ENCODE assay signal across 16 cellular contexts in the genomic region with DNA sequence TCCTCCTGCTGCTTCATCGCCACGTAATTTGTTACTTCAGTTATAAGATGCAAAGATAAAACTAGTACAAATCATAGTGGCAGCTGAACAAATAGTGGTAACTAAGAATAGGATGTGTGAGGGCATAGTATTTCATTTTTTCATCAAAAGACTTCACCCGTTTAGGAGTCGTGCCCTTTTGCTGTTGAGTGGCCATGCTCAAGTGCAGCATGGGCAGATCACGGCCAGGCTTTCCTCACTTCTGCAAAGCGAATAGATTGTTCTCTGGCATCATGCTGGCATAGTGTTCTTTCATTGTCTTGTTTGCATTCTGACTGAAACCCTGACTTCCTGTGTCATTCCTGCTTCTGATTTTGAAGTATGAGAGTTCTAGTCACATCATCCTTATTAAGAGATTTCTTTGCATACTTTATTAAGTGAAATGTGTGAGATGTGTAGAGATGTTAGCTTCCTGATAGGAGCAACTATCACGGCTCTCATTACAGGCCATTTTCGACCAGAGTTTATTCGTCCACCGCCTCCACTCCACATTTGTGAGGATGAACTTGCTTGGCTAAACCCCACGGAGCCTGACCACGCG. TPM values are rescaled to one million over a fixed set of nuclear protein-coding genes. Genes with fewer than 3 reads are reported as not detected.
A peak's percentile ranks its signal among the peaks of the same experiment; 100 is the strongest.
DNase-seq lines count a peak whose midpoint lies in the region; ATAC-seq, FAIRE-seq and TF ChIP-seq lines count a peak whose summit lies in the region.
"Had no signal": no experiment of that assay in that cellular context is flagged by ENCODE, and none has a peak within 500 bp of the region (broad histone marks: within the 10 kb centered on the region; RNA-seq: fewer than 3 reads in every experiment).

No MANE protein-coding gene starts in this region.

- H3K9me3 Mint-ChIP-seq in activated CD4-positive, alpha-beta memory T cell treated with anti-CD3 and anti-CD28 coated beads for 36 hours: no peaks in the 10 kb centered on the region
- no peaks in the 10 kb centered on the region for H3K9me3 Mint-ChIP-seq in type B pancreatic cell
- H3K9me3 Mint-ChIP-seq: H9 had no signal

- H3K9me3 ChIP-seq in heart right ventricle: no peaks in the 10 kb centered on the region
- H3K9me3 ChIP-seq: esophagus squamous epithelium, uterus had no signal

- no peak for FAIRE-seq in GM12892 (lab: Jason Lieb, UNC)
- FAIRE-seq: bronchial epithelial cell had no signal

- intact Hi-C loops in Right ventricle myocardium inferior (cut with DNase I) (no loop called here), cardiac septum (cut with DNase I) (no loop called here), heart right ventricle (cut with DNase I) (no loop called here)
- intact Hi-C loops in activated CD4-positive, alpha-beta memory T cell treated with anti-CD3 and anti-CD28 coated beads for 36 hours (cut with micrococcal nuclease): loop anchor here (1.0 to 2.0 kb wide), 2 partner anchors 8 to 42 kb away; no protein-coding TSS in a partner anchor

- no peak for TF ChIP-seq CTCF in heart right ventricle (IDR thresholded peaks at IDR 0.05)
- TF ChIP-seq CTCF in type B pancreatic cell (conservative IDR thresholded peaks at IDR 0.05): no peak
- no peak for TF ChIP-seq CTCF in foreskin fibroblast (IDR thresholded peaks at IDR 0.05; ENCODE audit: low read depth, low read length)

- H3K27ac ChIP-seq in heart right ventricle: peak overlapping the region in 8 of 10 donors; percentile 0 to 74 (median 34)
- H3K27ac ChIP-seq: uterus had no signal

- WGBS in heart right ventricle, 2 donors: 59 to 65% methylated on average over 13 of the region's 13 CpGs

- H3K27me3 Mint-ChIP-seq in activated CD4-positive, alpha-beta memory T cell treated with anti-CD3 and anti-CD28 coated beads for 36 hours: no peaks in the 10 kb centered on the region
- H3K27me3 Mint-ChIP-seq in type B pancreatic cell: no peaks in the 10 kb centered on the region

- peak; percentile 38 for ATAC-seq in Right ventricle myocardium inferior
- ATAC-seq in heart right ventricle: peak in 4 of 8 donors; percentile 23 to 58 (median 45)

- peaks cover 0 to 99% (median 29%) of the 10 kb centered on the region in 9 donors for H3K36me3 ChIP-seq in heart right ventricle
- H3K36me3 ChIP-seq: uterus had no signal

- CTCF ChIA-PET in activated CD4-positive, alpha-beta memory T cell treated with anti-CD3 and anti-CD28 coated beads for 36 hours (lab: Charles Lee): no interaction called here

- H3K4me1 Mint-ChIP-seq in activated CD4-positive, alpha-beta memory T cell treated with anti-CD3 and anti-CD28 coated beads for 36 hours (ENCODE audit: low read depth): peaks cover 47% of the 10 kb centered on the region
- H3K4me1 Mint-ChIP-seq in type B pancreatic cell (ENCODE audit: unreplicated experiment): peaks cover 5% of the 10 kb centered on the region

- TF ChIP-seq POLR2A in GM12892 (IDR thresholded peaks at IDR 0.05; ENCODE audit: low read depth, low read length): no peak

- H3K27me3 ChIP-seq in heart right ventricle: no peaks in the 10 kb centered on the region
- H3K27me3 ChIP-seq: esophagus squamous epithelium, uterus had no signal

- POLR2A ChIA-PET in activated CD4-positive, alpha-beta memory T cell treated with anti-CD3 and anti-CD28 coated beads for 36 hours (lab: Charles Lee): interaction anchor here (1.8 kb wide), 1 partner anchor 11 kb away, joined by 6 read pairs; no protein-coding TSS in a partner anchor

- peaks cover 52% of the 10 kb centered on the region for H3K36me3 Mint-ChIP-seq in activated CD4-positive, alpha-beta memory T cell treated with anti-CD3 and anti-CD28 coated beads for 36 hours
- peaks cover 34% of the 10 kb centered on the region for H3K36me3 Mint-ChIP-seq in type B pancreatic cell

- no peak for DNase-seq in Right ventricle myocardium inferior (ENCODE audit: missing footprints)
- no peak for DNase-seq in cardiac septum (ENCODE audit: low spot score)
- no peak for DNase-seq in activated CD4-positive, alpha-beta memory T cell treated with anti-CD3 and anti-CD28 coated beads for 36 hours
- no peak for DNase-seq in heart right ventricle
- DNase-seq in type B pancreatic cell (ENCODE audit: extremely low spot score, unreplicated experiment): no peak
- DNase-seq in NCI-H2081 treated with DMSO at 0.1 percent for 48 hours (lab: John Stamatoyannopoulos, UW): no peak
- DNase-seq in foreskin fibroblast: no peak
- DNase-seq in GM12892 (ENCODE audit: insufficient read length): no peak
- DNase-seq: EL, esophagus squamous epithelium, H9, NCI-H1694 treated with DMSO at 0.1 percent for 48 hours, NCI-H446 treated with DMSO at 0.1 percent for 48 hours, SIG-M5, uterus had no signal

- peak overlapping the region; percentile 23 for H3K27ac Mint-ChIP-seq in activated CD4-positive, alpha-beta memory T cell treated with anti-CD3 and anti-CD28 coated beads for 36 hours
- peak overlapping the region; percentile 13 for H3K27ac Mint-ChIP-seq in type B pancreatic cell

- H3K4me1 ChIP-seq in heart right ventricle: peaks cover 0 to 67% (median 24%) of the 10 kb centered on the region in 9 donors
- H3K4me1 ChIP-seq: uterus had no signal

- H3K4me3 ChIP-seq in heart right ventricle: no peak overlapping the region
- no peak overlapping the region for H3K4me3 ChIP-seq in foreskin fibroblast (ENCODE audit: low read depth in 1 of 2, low read length in 2 of 2)
- H3K4me3 ChIP-seq: esophagus squamous epithelium, uterus had no signal

- H3K4me3 Mint-ChIP-seq in activated CD4-positive, alpha-beta memory T cell treated with anti-CD3 and anti-CD28 coated beads for 36 hours: no peak overlapping the region
- H3K4me3 Mint-ChIP-seq in type B pancreatic cell: no peak overlapping the region
- H3K4me3 Mint-ChIP-seq: H9 had no signal

RNA-seq across cellular contexts. Expression of gene CNOT11, which starts 11.8 kb away (rescaled TPM):
- total RNA-seq in Right ventricle myocardium inferior (39.0 TPM), cardiac septum (46.2 TPM), heart right ventricle (10 to 100 TPM; 37.8 to 77.1 (median 45.8) TPM), type B pancreatic cell (ENCODE audit: low replicate concordance) (64.5 and 69.6 TPM in 2 replicates)
- total RNA-seq in activated CD4-positive, alpha-beta memory T cell treated with anti-CD3 and anti-CD28 coated beads for 36 hours: 10 to 100 TPM; 54.6 to 56.2 TPM
- polyA plus RNA-seq in heart right ventricle: 10 to 100 TPM; 14.5 to 20.7 TPM
- 33.0 TPM for polyA plus RNA-seq in GM12892 (2012; ENCODE audit: missing spikeins)

RNA-seq across cellular contexts. Expression of gene RNF149, which starts 44.1 kb away (rescaled TPM):
- total RNA-seq in Right ventricle myocardium inferior (15.6 TPM), cardiac septum (22.1 TPM), heart right ventricle (10 to 100 TPM; 11.0 to 25.5 (median 12.5) TPM), type B pancreatic cell (ENCODE audit: low replicate concordance) (47.0 and 57.3 TPM in 2 replicates)
- 10 to 100 TPM; 42.1 to 46.9 TPM for total RNA-seq in activated CD4-positive, alpha-beta memory T cell treated with anti-CD3 and anti-CD28 coated beads for 36 hours
- polyA plus RNA-seq in heart right ventricle: 10 to 100 TPM; 11.8 to 40.8 TPM
- polyA plus RNA-seq in GM12892 (2012; ENCODE audit: missing spikeins): 17.3 TPM
